24 cellular contexts compared by ENCODE assay signal in genomic region chr2:223503746-223504145, GRCh38.
"Had no signal": no experiment of that assay in that cellular context is flagged by ENCODE, and none has a peak within 500 bp of the region (broad histone marks: within the 10 kb centered on the region; RNA-seq: fewer than 3 reads in every experiment).

No MANE protein-coding gene starts in this region.

- H3K36me3 ChIP-seq: neural progenitor cell, right lobe of liver, suprapubic skin, transverse colon, upper lobe of right lung, uterus had no signal

- DNase-seq: dorsolateral prefrontal cortex; effector CD4-positive, alpha-beta T cell; head of caudate nucleus; kidney; mesenchymal stem cell; mucosa of descending colon; naive thymus-derived CD4-positive, alpha-beta T cell; right lobe of liver; small intestine; stimulated activated CD4-positive, alpha-beta T cell treated with anti-CD3 and anti-CD28 coated beads, Interleukin-15, amount 100 ng/mL, for 24 hours; stimulated activated CD4-positive, alpha-beta T cell treated with anti-CD3 and anti-CD28 coated beads, Interleukin-2, amount 100 ng/mL, for 48 hours; stimulated activated naive B cell treated with anti-CD40 and anti-IgM and Interleukin-4, amounts not matched to agents 10 μg/mL and 1 μg/mL and 100 μg/mL, for 72 hours; transverse colon; upper lobe of right lung; uterus had no signal

- ATAC-seq: esophagus mucosa; left lobe of liver; mucosa of descending colon; naive thymus-derived CD4-positive, alpha-beta T cell; right lobe of liver; stimulated activated naive B cell treated with anti-CD40 and anti-IgM and Interleukin-4, amounts not matched to agents 10 μg/mL and 1 μg/mL and 100 μg/mL, for 72 hours; upper lobe of right lung had no signal

- H3K27ac ChIP-seq: dorsolateral prefrontal cortex, epithelial cell of prostate, neural progenitor cell, parathyroid adenoma, right lobe of liver, suprapubic skin, transverse colon, upper lobe of right lung, uterus had no signal

- H3K4me1 ChIP-seq: neural progenitor cell, right lobe of liver, suprapubic skin, transverse colon, upper lobe of right lung, uterus had no signal

- FAIRE-seq: colon, frontal cortex, kidney, small intestine had no signal

- H3K27me3 ChIP-seq: dorsolateral prefrontal cortex, neural progenitor cell, right lobe of liver, suprapubic skin, transverse colon, upper lobe of right lung, uterus had no signal

- H3K4me3 ChIP-seq: dorsolateral prefrontal cortex, lung, mucosa of descending colon, neural progenitor cell, right lobe of liver, suprapubic skin, transverse colon, upper lobe of right lung, uterus had no signal
